18 cellular contexts compared by ENCODE assay signal in genomic region chr5:111548992-111549649, GRCh38. TPM values are rescaled to one million over a fixed set of nuclear protein-coding genes. Genes with fewer than 3 reads are reported as not detected.
DNase-seq lines count a peak whose midpoint lies in the region; ATAC-seq and FAIRE-seq lines count a peak whose summit lies in the region.
"Had no signal": no experiment of that assay in that cellular context is flagged by ENCODE, and none has a peak within 500 bp of the region (broad histone marks: within the 10 kb centered on the region; RNA-seq: fewer than 3 reads in every experiment).

No MANE protein-coding gene starts in this region.

- no peaks in the 10 kb centered on the region for H3K79me2 ChIP-seq in GM23248 (ENCODE audit: insufficient read depth)

- no peak overlapping the region for H3K9ac ChIP-seq in GM23248

- peak; percentile 52 for DNase-seq in A172 (ENCODE audit: low spot score)
- DNase-seq in GM23248, result peak; percentile 60
- peak; percentile 21 for DNase-seq in RCC 7860 (ENCODE audit: low spot score)
- DNase-seq in kidney glomerular epithelial cell (lab: John Stamatoyannopoulos, UW), result peak; percentile 40
- no peak for DNase-seq in KG1 (lab: John Stamatoyannopoulos, UW)
- DNase-seq in superior temporal gyrus (ENCODE audit: extremely low spot score), result no peak
- DNase-seq in NCI-H446 treated with DMSO at 0.1 percent for 48 hours (lab: John Stamatoyannopoulos, UW), result no peak
- DNase-seq: activated CD8-positive, alpha-beta memory T cell treated with anti-CD3 and anti-CD28 coated beads for 24 hours; activated gamma-delta T cell; AML-193; brain microvascular endothelial cell; effector CD8-positive, alpha-beta T cell; gastrocnemius medialis; naive B cell; retina; stimulated activated CD4-positive, alpha-beta T cell treated with anti-CD3 and anti-CD28 coated beads, Interleukin-4, amount 100 ng/mL, for 4 hours; stimulated activated naive B cell treated with anti-CD40 and anti-IgM and Interleukin-4, amounts not matched to agents 10 μg/mL and 1 μg/mL and 100 μg/mL, for 72 hours had no signal

- H3K9me3 ChIP-seq in GM23248 (ENCODE audit: low read depth), result no peaks in the 10 kb centered on the region
- H3K9me3 ChIP-seq: gastrocnemius medialis had no signal

- 89 to 91% methylated on average over 6 of the region's 6 CpGs for WGBS in GM23248 (ENCODE audit: low coverage in 1 of 2, low lambda C conversion rate in 2 of 2, missing lambda C conversion rate in 2 of 2), 2 experiments

- H3K27ac ChIP-seq in GM23248, result no peak overlapping the region
- H3K27ac ChIP-seq: brain microvascular endothelial cell had no signal

- H3K36me3 ChIP-seq in GM23248 (ENCODE audit: low read depth), result no peaks in the 10 kb centered on the region
- H3K36me3 ChIP-seq: brain microvascular endothelial cell, gastrocnemius medialis had no signal

- in situ Hi-C loops in GM23248 (cut with MboI), result loop anchor here (5.0 kb wide), 1 partner anchor 593 kb away; no protein-coding TSS in a partner anchor

- H3K9me2 ChIP-seq in GM23248 (ENCODE audit: insufficient read depth), result no peaks in the 10 kb centered on the region

- no peak for FAIRE-seq in RCC 7860 (lab: Jason Lieb, UNC)

- H2AFZ ChIP-seq in GM23248, result no peak overlapping the region

- H3K4me1 ChIP-seq in GM23248 (ENCODE audit: insufficient read depth), result peaks cover 30% of the 10 kb centered on the region

- H4K20me1 ChIP-seq in GM23248 (ENCODE audit: insufficient read depth), result no peaks in the 10 kb centered on the region

- no peak for ATAC-seq in GM19397 (IDR thresholded peaks at IDR 0.05; ENCODE audit: unreplicated experiment)
- ATAC-seq: gastrocnemius medialis; stimulated activated naive B cell treated with anti-CD40 and anti-IgM and Interleukin-4, amounts not matched to agents 10 μg/mL and 1 μg/mL and 100 μg/mL, for 72 hours had no signal

- no peak overlapping the region for H3K4me3 ChIP-seq in GM23248
- H3K4me3 ChIP-seq: gastrocnemius medialis had no signal

- no peaks in the 10 kb centered on the region for H3K27me3 ChIP-seq in GM23248 (replicated peaks; ENCODE audit: insufficient read depth)
- H3K27me3 ChIP-seq: brain microvascular endothelial cell, gastrocnemius medialis had no signal

- H3F3A ChIP-seq in GM23248 (ENCODE audit: insufficient read depth), result peaks cover 23% of the 10 kb centered on the region

- H3K4me2 ChIP-seq in GM23248 (ENCODE audit: unreplicated experiment), result peak overlapping the region; percentile 2

RNA-seq across cellular contexts. Expression of gene STARD4, which starts 36.8 kb away (rescaled TPM):
- 30.4 and 36.9 TPM in 2 replicates for total RNA-seq in A172 (2014; rRNA removed; shearing (Covaris generic))
- total RNA-seq in GM23248 (2014; rRNA removed; shearing (Covaris generic)), result 40.1 and 45.3 TPM in 2 replicates
- 21.1 and 24.4 TPM in 2 replicates for polyA plus RNA-seq in GM23248 (2016; fragmentation: Nextera tagmentation; extraction: Ambion mirVana)

Comparison
In these comparisons a context has a peak if more than half of its experiments do, and no peak if none do; other contexts are left out.
1. DNase-seq: peak in A172 (single experiment), GM23248 (single experiment), RCC 7860 (single experiment) and kidney glomerular epithelial cell (single experiment); none in KG1 (single experiment), superior temporal gyrus (single experiment) and NCI-H446 treated with DMSO at 0.1 percent for 48 hours (single experiment).